Comparison of ENCODE assay signal across 25 cellular contexts in the genomic region with DNA sequence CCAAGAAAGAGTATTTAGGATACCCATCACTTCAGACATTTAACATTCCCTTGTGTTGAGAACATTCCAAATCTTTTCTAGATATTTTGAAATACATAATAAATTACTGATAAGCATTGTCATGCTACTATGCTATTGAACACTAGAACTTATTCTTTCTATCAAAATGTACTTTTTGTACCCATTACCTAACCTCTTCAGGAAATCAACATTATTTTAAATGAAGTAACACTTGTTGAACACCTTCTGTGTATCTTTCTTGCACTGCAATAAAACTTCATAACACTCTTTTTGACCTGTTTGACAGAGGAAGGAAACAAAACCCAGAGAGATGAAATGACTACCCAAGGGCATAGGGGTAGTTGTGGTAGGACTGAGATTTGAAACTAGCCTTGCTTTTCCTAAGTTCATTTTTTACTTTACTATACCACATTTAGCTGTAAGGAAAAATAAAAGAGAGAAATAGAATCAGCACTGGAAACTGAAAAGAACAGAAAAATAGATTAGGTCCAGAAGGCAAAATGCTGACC.
DNase-seq lines count a peak whose midpoint lies in the region; ATAC-seq, FAIRE-seq and TF ChIP-seq lines count a peak whose summit lies in the region.
"Had no signal": no experiment of that assay in that cellular context is flagged by ENCODE, and none has a peak within 500 bp of the region (broad histone marks: within the 10 kb centered on the region; RNA-seq: fewer than 3 reads in every experiment).

No MANE protein-coding gene starts in this region.

- no peaks in the 10 kb centered on the region for H3K9me3 Mint-ChIP-seq in activated T-helper 17 cell treated with anti-CD3 and anti-CD28 coated beads, Interleukin-2, amount 50 U/mL, for 72 hours
- H3K9me3 Mint-ChIP-seq: activated naive CD4-positive, alpha-beta T cell treated with anti-CD3 and anti-CD28 coated beads for 36 hours; activated T-cell treated with anti-CD3 and anti-CD28 coated beads, Interleukin-2, amount 50 U/mL, for 24 hours; CD8-positive, alpha-beta memory T cell; IgD-negative memory B cell had no signal

- peak; percentile 47 for FAIRE-seq in GM12891 (lab: Jason Lieb, UNC)
- FAIRE-seq: H1 had no signal

- H3K36me3 ChIP-seq in mesendoderm (ENCODE audit: control insufficient read depth, insufficient read depth, low read length) (no peaks in the 10 kb centered on the region), H7 (replicated peaks; ENCODE audit: control insufficient read depth, insufficient read depth, low read length) (no peaks in the 10 kb centered on the region), upper lobe of left lung (no peaks in the 10 kb centered on the region)
- H3K36me3 ChIP-seq: cardiac muscle cell, tibial artery had no signal

- no peak overlapping the region for H3K9ac ChIP-seq in mesendoderm (ENCODE audit: low read length)

- H3K4me1 ChIP-seq in mesendoderm (ENCODE audit: control insufficient read depth, low read depth, low read length): no peaks in the 10 kb centered on the region
- H3K4me1 ChIP-seq in upper lobe of left lung: no peaks in the 10 kb centered on the region
- H3K4me1 ChIP-seq: tibial artery had no signal

- no peak for TF ChIP-seq EP300 in upper lobe of left lung (IDR thresholded peaks at IDR 0.05)

- H3K4ac ChIP-seq in mesendoderm (ENCODE audit: low read depth, low read length): no peak overlapping the region

- no peak overlapping the region for H2BK5ac ChIP-seq in mesendoderm (ENCODE audit: low read length)

- no peak overlapping the region for H3K4me3 Mint-ChIP-seq in activated T-helper 17 cell treated with anti-CD3 and anti-CD28 coated beads, Interleukin-2, amount 50 U/mL, for 72 hours
- H3K4me3 Mint-ChIP-seq: activated CD8-positive, alpha-beta T cell treated with anti-CD3 and anti-CD28 coated beads, Interleukin-2, amount 10 ng/mL, durations not matched to agents 7 days and 5 days; activated naive CD4-positive, alpha-beta T cell treated with anti-CD3 and anti-CD28 coated beads for 36 hours; activated T-cell treated with anti-CD3 and anti-CD28 coated beads, Interleukin-2, amount 50 U/mL, for 24 hours; CD8-positive, alpha-beta memory T cell; IgD-negative memory B cell; naive B cell; stimulated activated naive CD8-positive, alpha-beta T cell treated with anti-CD3 and anti-CD28 coated beads, Interleukin-15, Interleukin-2, amounts not matched to agents 100 ng/mL and 50 ng/mL, for 24 hours had no signal

- H3K9me3 ChIP-seq in upper lobe of left lung: no peaks in the 10 kb centered on the region

- H3K4me1 Mint-ChIP-seq in activated T-helper 17 cell treated with anti-CD3 and anti-CD28 coated beads, Interleukin-2, amount 50 U/mL, for 72 hours: peaks cover 6% of the 10 kb centered on the region
- H3K4me1 Mint-ChIP-seq: IgD-negative memory B cell, naive B cell had no signal

- no peak overlapping the region for H4K5ac ChIP-seq in mesendoderm (ENCODE audit: low read length)

- no peak overlapping the region for H3K27ac Mint-ChIP-seq in activated T-helper 17 cell treated with anti-CD3 and anti-CD28 coated beads, Interleukin-2, amount 50 U/mL, for 72 hours
- H3K27ac Mint-ChIP-seq: activated CD8-positive, alpha-beta T cell treated with anti-CD3 and anti-CD28 coated beads, Interleukin-2, amount 10 ng/mL, durations not matched to agents 7 days and 5 days; activated naive CD4-positive, alpha-beta T cell treated with anti-CD3 and anti-CD28 coated beads for 36 hours; activated T-cell treated with anti-CD3 and anti-CD28 coated beads, Interleukin-2, amount 50 U/mL, for 24 hours; CD8-positive, alpha-beta memory T cell; IgD-negative memory B cell; naive B cell; stimulated activated naive CD8-positive, alpha-beta T cell treated with anti-CD3 and anti-CD28 coated beads, Interleukin-15, Interleukin-2, amounts not matched to agents 100 ng/mL and 50 ng/mL, for 24 hours had no signal

- no peak overlapping the region for H3K4me2 ChIP-seq in mesendoderm (ENCODE audit: low read length)

- H4K8ac ChIP-seq in mesendoderm (ENCODE audit: low read depth, low read length): no peak overlapping the region

- no peaks in the 10 kb centered on the region for H3K36me3 Mint-ChIP-seq in activated T-helper 17 cell treated with anti-CD3 and anti-CD28 coated beads, Interleukin-2, amount 50 U/mL, for 72 hours (ENCODE audit: low read depth)

- H3K4me3 ChIP-seq in mesendoderm (ENCODE audit: low read length) (no peak overlapping the region), H7 (ENCODE audit: insufficient read depth, low read depth, low read length) (no peak overlapping the region), upper lobe of left lung (no peak overlapping the region)
- H3K4me3 ChIP-seq: cardiac muscle cell, tibial artery had no signal

- H3K27ac ChIP-seq in mesendoderm (ENCODE audit: low read depth, low read length) (no peak overlapping the region), upper lobe of left lung (no peak overlapping the region)
- H3K27ac ChIP-seq: cardiac muscle cell, tibial artery had no signal

- no peaks in the 10 kb centered on the region for H3K79me2 ChIP-seq in mesendoderm (ENCODE audit: control insufficient read depth, insufficient read depth, low read length)

- no peak overlapping the region for H2BK15ac ChIP-seq in mesendoderm (replicated peaks; ENCODE audit: low read depth)

- H3K18ac ChIP-seq in mesendoderm (ENCODE audit: low read length): no peak overlapping the region

- H2BK120ac ChIP-seq in mesendoderm (ENCODE audit: low read depth, low read length): no peak overlapping the region

- no peak for TF ChIP-seq CTCF in upper lobe of left lung (IDR thresholded peaks at IDR 0.05)

- H3K56ac ChIP-seq in mesendoderm (ENCODE audit: low read length): no peak overlapping the region

- H3K79me1 ChIP-seq in mesendoderm (ENCODE audit: low read length): no peaks in the 10 kb centered on the region

- ATAC-seq in GM21381 (IDR thresholded peaks at IDR 0.05; ENCODE audit: unreplicated experiment): peak; percentile 68
- ATAC-seq in HG02973 (IDR thresholded peaks at IDR 0.05; ENCODE audit: unreplicated experiment): peak; percentile 59
- peak; percentile 60 for ATAC-seq in activated T-helper 17 cell treated with anti-CD3 and anti-CD28 coated beads, Interleukin-2, amount 50 U/mL, for 72 hours (replicated peaks)
- no peak for ATAC-seq in GM18861 (IDR thresholded peaks at IDR 0.05; ENCODE audit: unreplicated experiment)
- ATAC-seq in upper lobe of left lung (ENCODE audit: low FRiP score in 2 of 2): no peak
- ATAC-seq: activated CD8-positive, alpha-beta T cell treated with anti-CD3 and anti-CD28 coated beads, Interleukin-2, amount 10 ng/mL, durations not matched to agents 7 days and 5 days; right cardiac atrium had no signal

- no peak overlapping the region for H2AK5ac ChIP-seq in mesendoderm (ENCODE audit: low read length)

- H3K23ac ChIP-seq in mesendoderm (ENCODE audit: low read length): no peak overlapping the region

- no peak for TF ChIP-seq POLR2A in GM12891 (IDR thresholded peaks at IDR 0.05; ENCODE audit: low read depth, low read length)
- TF ChIP-seq POLR2A in upper lobe of left lung (IDR thresholded peaks at IDR 0.05): no peak

- H3K27me3 Mint-ChIP-seq in activated T-helper 17 cell treated with anti-CD3 and anti-CD28 coated beads, Interleukin-2, amount 50 U/mL, for 72 hours: no peaks in the 10 kb centered on the region
- H3K27me3 Mint-ChIP-seq: activated T-cell treated with anti-CD3 and anti-CD28 coated beads, Interleukin-2, amount 50 U/mL, for 24 hours; CD8-positive, alpha-beta memory T cell; IgD-negative memory B cell; naive B cell; stimulated activated naive CD8-positive, alpha-beta T cell treated with anti-CD3 and anti-CD28 coated beads, Interleukin-15, Interleukin-2, amounts not matched to agents 100 ng/mL and 50 ng/mL, for 24 hours had no signal

- H3K27me3 ChIP-seq in mesendoderm (ENCODE audit: insufficient read depth, low read length, poor library complexity) (no peaks in the 10 kb centered on the region), H7 (ENCODE audit: control insufficient read depth, insufficient read depth, low read length) (no peaks in the 10 kb centered on the region), upper lobe of left lung (no peaks in the 10 kb centered on the region)
- H3K27me3 ChIP-seq: cardiac muscle cell, tibial artery had no signal

- DNase-seq in GM12891 (ENCODE audit: insufficient read length, low spot score) (no peak), mesendoderm (no peak), H7 (no peak), upper lobe of left lung (no peak)
- DNase-seq: activated CD4-positive, CD25-positive, alpha-beta regulatory T cell treated with anti-CD3 and anti-CD28 coated beads, Interleukin-2, amount 50 U/mL, for 72 hours; activated CD8-positive, alpha-beta T cell treated with anti-CD3 and anti-CD28 coated beads, Interleukin-2, amount 10 ng/mL, durations not matched to agents 7 days and 5 days; activated naive CD4-positive, alpha-beta T cell treated with anti-CD3 and anti-CD28 coated beads for 36 hours; activated T-cell treated with anti-CD3 and anti-CD28 coated beads, Interleukin-2, amount 50 U/mL, for 24 hours; AML-193; CD8-positive, alpha-beta memory T cell; GF-D8; naive B cell; NCI-H1417 treated with DMSO at 0.1 percent for 48 hours; right cardiac atrium; SIG-M5; stimulated activated CD4-positive, alpha-beta T cell treated with anti-CD3 and anti-CD28 coated beads, Interleukin-4, amount 100 ng/mL, for 24 hours; tibial artery had no signal

TF ChIP-seq in GM12891, 5 proteins besides CTCF, POLR2A, EP300 and RAD21:
- TF ChIP-seq TAF1 (IDR thresholded peaks at IDR 0.05; ENCODE audit: low read depth, low read length): no peak
- no peak for TF ChIP-seq PAX5 (IDR thresholded peaks at IDR 0.05; ENCODE audit: insufficient read depth, low read length, severe bottlenecking)
- no peak for TF ChIP-seq SPI1 (IDR thresholded peaks at IDR 0.05; ENCODE audit: low read depth, low read length)
- no peak for TF ChIP-seq POU2F2 (IDR thresholded peaks at IDR 0.05; ENCODE audit: low read depth, low read length)
- TF ChIP-seq POLR2AphosphoS5 (IDR thresholded peaks at IDR 0.05; ENCODE audit: low read depth, low read length): no peak
TF ChIP-seq in GM12891: peak in this region for 0.

Comparison
In these comparisons a context has a peak if more than half of its experiments do, and no peak if none do; other contexts are left out.
1. ATAC-seq: peak in GM21381 (single experiment), HG02973 (single experiment) and activated T-helper 17 cell treated with anti-CD3 and anti-CD28 coated beads, Interleukin-2, amount 50 U/mL, for 72 hours (single experiment); none in GM18861 (single experiment) and upper lobe of left lung (0 of 2).